20 cellular contexts compared by ENCODE assay signal in genomic region chr6:110389689-110390382, GRCh38. TPM values are rescaled to one million over a fixed set of nuclear protein-coding genes. Genes with fewer than 3 reads are reported as not detected.
DNase-seq lines count a peak whose midpoint lies in the region; ATAC-seq and TF ChIP-seq lines count a peak whose summit lies in the region.
"Had no signal": no experiment of that assay in that cellular context is flagged by ENCODE, and none has a peak within 500 bp of the region (broad histone marks: within the 10 kb centered on the region; RNA-seq: fewer than 3 reads in every experiment).

No MANE protein-coding gene starts in this region.

- no TSS peak for BruUV-seq in OCI-LY7 (replicated peaks; lab: Mats Ljungman, UMichigan)

- in situ Hi-C loops in brain microvascular endothelial cell (cut with HindIII; ENCODE audit: low pct_ligation_motif_present, low sequenced_read_pairs), result no loop called here

- peak overlapping the region; percentile 70 to 73 for H3K27ac Mint-ChIP-seq in natural killer cell
- H3K27ac Mint-ChIP-seq: activated CD4-positive, alpha-beta memory T cell treated with anti-CD3 and anti-CD28 coated beads, Interleukin-2, amount 10 ng/mL, durations not matched to agents 7 days and 5 days; activated naive CD4-positive, alpha-beta T cell treated with anti-CD3 and anti-CD28 coated beads for 36 hours; B cell had no signal

- H3K4me3 ChIP-seq in OCI-LY7 (ENCODE audit: low read depth, low read length, poor library complexity, severe bottlenecking) (no peak overlapping the region), brain microvascular endothelial cell (ENCODE audit: low read depth, low read length) (no peak overlapping the region)
- H3K4me3 ChIP-seq: uterus had no signal

- H3K79me2 ChIP-seq in OCI-LY7 (ENCODE audit: insufficient read depth, low read depth, low read length), result no peaks in the 10 kb centered on the region

- TF ChIP-seq CTCF in OCI-LY7 (conservative IDR thresholded peaks at IDR 0.05; ENCODE audit: low read length) (no peak), brain microvascular endothelial cell (IDR thresholded peaks at IDR 0.05; ENCODE audit: low read depth, low read length, missing control alignments) (no peak), natural killer cell (IDR thresholded peaks at IDR 0.05) (no peak)

- no peaks in the 10 kb centered on the region for H3K36me3 ChIP-seq in OCI-LY7 (ENCODE audit: insufficient read depth, low read length)
- no peaks in the 10 kb centered on the region for H3K36me3 ChIP-seq in brain microvascular endothelial cell (replicated peaks)
- H3K36me3 ChIP-seq: uterus had no signal

- no peaks in the 10 kb centered on the region for H3K9me3 ChIP-seq in OCI-LY7 (ENCODE audit: low read length)
- H3K9me3 ChIP-seq: uterus had no signal

- H3K9me2 ChIP-seq in OCI-LY7 (ENCODE audit: insufficient read depth, low read length), result no peaks in the 10 kb centered on the region

- POLR2A ChIA-PET in OCI-LY7 (lab: Charles Lee), result interaction anchor here (0.5 to 1.0 kb wide), 6 partner anchors 58 to 692 kb away, joined by 3 to 5 read pairs (median 4); no protein-coding TSS in a partner anchor

- H3K4me1 ChIP-seq in OCI-LY7 (ENCODE audit: insufficient read depth, low read length, poor library complexity, severe bottlenecking), result no peaks in the 10 kb centered on the region
- H3K4me1 ChIP-seq: uterus had no signal

- no peak overlapping the region for H2AFZ ChIP-seq in OCI-LY7 (ENCODE audit: low read length)

- intact Hi-C loops in OCI-LY7 (cut with micrococcal nuclease; ENCODE audit: unreplicated experiment) (loop anchor here (1.0 to 5.0 kb wide), 4 partner anchors 212 to 863 kb away; no protein-coding TSS in a partner anchor), natural killer cell (cut with micrococcal nuclease) (loop anchor here (1.0 to 5.0 kb wide), 2 partner anchors 208 to 351 kb away; partner anchors contain the start of gene CDC40)

- H3K4me3 Mint-ChIP-seq in natural killer cell, result peak overlapping the region; percentile 73
- H3K4me3 Mint-ChIP-seq: activated CD4-positive, alpha-beta memory T cell treated with anti-CD3 and anti-CD28 coated beads, Interleukin-2, amount 10 ng/mL, durations not matched to agents 7 days and 5 days; activated naive CD4-positive, alpha-beta T cell treated with anti-CD3 and anti-CD28 coated beads for 36 hours; B cell; IgD-negative memory B cell had no signal

- H3K9me3 Mint-ChIP-seq in natural killer cell, result no peaks in the 10 kb centered on the region
- H3K9me3 Mint-ChIP-seq: activated CD4-positive, alpha-beta memory T cell treated with anti-CD3 and anti-CD28 coated beads, Interleukin-2, amount 10 ng/mL, durations not matched to agents 7 days and 5 days; activated naive CD4-positive, alpha-beta T cell treated with anti-CD3 and anti-CD28 coated beads for 36 hours; IgD-negative memory B cell had no signal

- H3K27me3 ChIP-seq in brain microvascular endothelial cell (replicated peaks), result no peaks in the 10 kb centered on the region
- H3K27me3 ChIP-seq: uterus had no signal

- no peaks in the 10 kb centered on the region for H3K36me3 Mint-ChIP-seq in natural killer cell
- H3K36me3 Mint-ChIP-seq: IgD-negative memory B cell had no signal

- H3K27ac ChIP-seq in OCI-LY7 (ENCODE audit: low read depth, low read length, poor library complexity, severe bottlenecking) (no peak overlapping the region), brain microvascular endothelial cell (no peak overlapping the region)
- H3K27ac ChIP-seq: uterus had no signal

- no peaks in the 10 kb centered on the region for H3K27me3 Mint-ChIP-seq in natural killer cell (ENCODE audit: low read depth in 2 of 2)
- H3K27me3 Mint-ChIP-seq: activated CD4-positive, alpha-beta memory T cell treated with anti-CD3 and anti-CD28 coated beads, Interleukin-2, amount 10 ng/mL, durations not matched to agents 7 days and 5 days; B cell; IgD-negative memory B cell had no signal

- H3K4me2 ChIP-seq in OCI-LY7 (ENCODE audit: low read length), result no peak overlapping the region

- H3K4me1 Mint-ChIP-seq in natural killer cell, result peaks cover 21 to 26% of the 10 kb centered on the region in 2 donors
- H3K4me1 Mint-ChIP-seq: B cell had no signal

- ATAC-seq in natural killer cell, result peak; percentile 42 to 82 (median 50)
- no peak for ATAC-seq in HG03045 (IDR thresholded peaks at IDR 0.05; ENCODE audit: unreplicated experiment)

- DNase-seq in CMK (ENCODE audit: low read depth) (peak; percentile 84), OCI-LY7 (ENCODE audit: low spot score) (peak; percentile 9), brain microvascular endothelial cell (peak; percentile 41), natural killer cell (no peak), dedifferentiated amniotic fluid mesenchymal stem cell (ENCODE audit: extremely low spot score) (no peak), kidney tubule cell (ENCODE audit: low spot score) (no peak), HK-2 (ENCODE audit: unreplicated experiment) (no peak)
- DNase-seq: activated CD4-positive, alpha-beta memory T cell treated with anti-CD3 and anti-CD28 coated beads, Interleukin-2, amount 10 ng/mL, durations not matched to agents 7 days and 5 days; activated naive CD4-positive, alpha-beta T cell treated with anti-CD3 and anti-CD28 coated beads for 36 hours; caudate nucleus; kidney glomerular epithelial cell; NCI-H1930; NCI-H69; retina; stimulated activated CD4-positive, alpha-beta T cell treated with anti-CD3 and anti-CD28 coated beads, Interleukin-2, amount 100 ng/mL, for 48 hours; T-helper 9 cell; uterus had no signal

- CTCF ChIA-PET in OCI-LY7 (lab: Charles Lee; ENCODE audit: unreplicated experiment), result interaction anchor here (4.0 kb wide), 1 partner anchor 351 kb away, joined by 27 read pairs; no protein-coding TSS in a partner anchor

- H4K20me1 ChIP-seq in OCI-LY7 (ENCODE audit: insufficient read depth, low read length), result no peaks in the 10 kb centered on the region

RNA-seq across cellular contexts. Expression of gene DDO, which starts 25.5 kb away (rescaled TPM):
- total RNA-seq in OCI-LY7 (2014; rRNA removed; shearing (Covaris generic)), result not detected in 2 replicates
- total RNA-seq in OCI-LY7 (2022), result not detected in 2 replicates
- total RNA-seq in natural killer cell, result under 1 TPM in 2 of 3 donors, not detected in 1; 0.25 to 0.50 TPM
- total RNA-seq: activated CD4-positive, alpha-beta memory T cell treated with anti-CD3 and anti-CD28 coated beads, Interleukin-2, amount 10 ng/mL, durations not matched to agents 7 days and 5 days; activated naive CD4-positive, alpha-beta T cell treated with anti-CD3 and anti-CD28 coated beads for 36 hours; B cell had no signal

RNA-seq across cellular contexts. Expression of gene METTL24, which starts 31.7 kb away (rescaled TPM):
- not detected in 2 replicates for total RNA-seq in OCI-LY7 (2014; rRNA removed; shearing (Covaris generic))
- total RNA-seq in OCI-LY7 (2022) (not detected in 2 replicates), natural killer cell (under 1 TPM in 2 of 3 donors, not detected in 1; 0.24 to 1.00 TPM)
- total RNA-seq: activated CD4-positive, alpha-beta memory T cell treated with anti-CD3 and anti-CD28 coated beads, Interleukin-2, amount 10 ng/mL, durations not matched to agents 7 days and 5 days; activated naive CD4-positive, alpha-beta T cell treated with anti-CD3 and anti-CD28 coated beads for 36 hours; B cell had no signal

Comparison
In these comparisons a context has a peak if more than half of its experiments do, and no peak if none do; other contexts are left out.
1. DNase-seq: peak in CMK (single experiment), OCI-LY7 (single experiment) and brain microvascular endothelial cell (single experiment); none in natural killer cell (single experiment), dedifferentiated amniotic fluid mesenchymal stem cell (single experiment), kidney tubule cell (single experiment) and HK-2 (single experiment).